9 cellular contexts compared by ENCODE assay signal in genomic region chr16:8622315-8622656, GRCh38. TPM values are rescaled to one million over a fixed set of nuclear protein-coding genes. Genes with fewer than 3 reads are reported as not detected.
DNase-seq lines count a peak whose midpoint lies in the region; ATAC-seq, FAIRE-seq and TF ChIP-seq lines count a peak whose summit lies in the region.
"Had no signal": no experiment of that assay in that cellular context is flagged by ENCODE, and none has a peak within 500 bp of the region (broad histone marks: within the 10 kb centered on the region; RNA-seq: fewer than 3 reads in every experiment).

No MANE protein-coding gene starts in this region.

- H3K27ac ChIP-seq in HUES64 (ENCODE audit: low read depth, low read length) = peak overlapping the region; percentile 75; the same call in 1 of the 2 replicates
- no peak overlapping the region for H3K27ac ChIP-seq in mucosa of rectum (ENCODE audit: low read depth in 2 of 2, low read length in 2 of 2)

- H3K4me1 ChIP-seq in HUES64 (ENCODE audit: insufficient read depth, low read length) (peaks cover 2% of the 10 kb centered on the region; the same call in 1 of the 2 replicates), mucosa of rectum (ENCODE audit: control insufficient read depth in 2 of 2, insufficient read depth in 2 of 2, low read length in 2 of 2) (peaks cover 6 to 11% of the 10 kb centered on the region in 2 donors)

- FAIRE-seq in bronchial epithelial cell (lab: Jason Lieb, UNC) (peak; percentile 72), H54 (lab: Jason Lieb, UNC) (no peak)

- H3K9ac ChIP-seq in HUES64 (ENCODE audit: low read depth, low read length) (peak overlapping the region; percentile 98), mucosa of rectum (ENCODE audit: low read depth in 1 of 2, low read length in 2 of 2) (peak overlapping the region; percentile 93 to 99)

- no peak for TF ChIP-seq CTCF in bronchial epithelial cell (IDR thresholded peaks at IDR 0.05; ENCODE audit: insufficient read depth, low read length, severe bottlenecking)

- peaks cover 38% of the 10 kb centered on the region for H3K36me3 ChIP-seq in HUES64 (ENCODE audit: insufficient read depth, low read length)
- peaks cover 11% of the 10 kb centered on the region for H3K36me3 ChIP-seq in bronchial epithelial cell (ENCODE audit: control insufficient read depth, insufficient read depth, low read length)
- peaks cover 9 to 17% of the 10 kb centered on the region in 2 donors for H3K36me3 ChIP-seq in mucosa of rectum (ENCODE audit: control insufficient read depth in 2 of 2, insufficient read depth in 2 of 2, low read length in 2 of 2)

- no peaks in the 10 kb centered on the region for H3K9me3 ChIP-seq in HUES64 (ENCODE audit: insufficient read depth, low read depth, low read length)
- no peaks in the 10 kb centered on the region for H3K9me3 ChIP-seq in mucosa of rectum (ENCODE audit: control insufficient read depth in 2 of 2, low read length in 2 of 2)

- H3K4me3 ChIP-seq in HUES64 (ENCODE audit: low read length) (peak overlapping the region; percentile 94), bronchial epithelial cell (ENCODE audit: low read depth, low read length) (peak overlapping the region; percentile 84), mucosa of rectum (ENCODE audit: low read length in 2 of 2) (peak overlapping the region; percentile 97 to 100)

- H3K27me3 ChIP-seq in HUES64 (ENCODE audit: insufficient read depth, low read length) = no peaks in the 10 kb centered on the region
- no peaks in the 10 kb centered on the region for H3K27me3 ChIP-seq in bronchial epithelial cell (ENCODE audit: control insufficient read depth, insufficient read depth, low read length)
- H3K27me3 ChIP-seq in mucosa of rectum (ENCODE audit: control insufficient read depth in 2 of 2, insufficient read depth in 2 of 2, low read length in 2 of 2) = no peaks in the 10 kb centered on the region

- peak; percentile 5 for ATAC-seq in GM18868 (IDR thresholded peaks at IDR 0.05; ENCODE audit: unreplicated experiment)
- ATAC-seq in GM19397 (IDR thresholded peaks at IDR 0.05; ENCODE audit: unreplicated experiment) = no peak

- 3% methylated on average over 4 of the region's 4 CpGs for WGBS in HUES64

- no peak for TF ChIP-seq POLR2A in H54 (IDR thresholded peaks at IDR 0.05; ENCODE audit: low read depth, low read length)

- DNase-seq in bronchial epithelial cell (ENCODE audit: low read depth) = no peak
- DNase-seq in midbrain (lab: John Stamatoyannopoulos, UW) = no peak
- no peak for DNase-seq in NCI-H2029 (lab: John Stamatoyannopoulos, UW)
- no peak for DNase-seq in H54 (ENCODE audit: insufficient read length, low spot score)

RNA-seq across cellular contexts. Expression of gene METTL22, which starts 0.8 kb away (rescaled TPM):
- 23.5 TPM for polyA plus RNA-seq in HUES64 (2013, experiment 1 of 2)
- 22.7 TPM for polyA plus RNA-seq in HUES64 (2013, experiment 2 of 2)
- total RNA-seq in bronchial epithelial cell = 14.5 and 21.0 TPM in 2 replicates

RNA-seq across cellular contexts. Expression of gene TMEM114, which starts 32.0 kb away (rescaled TPM):
- polyA plus RNA-seq in HUES64 (2013, experiment 1 of 2) = not detected
- not detected for polyA plus RNA-seq in HUES64 (2013, experiment 2 of 2)
- total RNA-seq in bronchial epithelial cell = not detected in 2 replicates
- total RNA-seq: T-helper 2 cell treated with Interferon-gamma antibody and Interleukin-4, amounts not matched to agents 100 ng/mL and 5 ng/mL, for 36 hours had no signal

RNA-seq across cellular contexts. Expression of gene ABAT, which starts 52.1 kb away (rescaled TPM):
- polyA plus RNA-seq in HUES64 (2013, experiment 1 of 2) = 5.1 TPM
- 7.4 TPM for polyA plus RNA-seq in HUES64 (2013, experiment 2 of 2)
- total RNA-seq in bronchial epithelial cell = 1.4 and 2.6 TPM in 2 replicates
